15 cellular contexts compared by ENCODE assay signal in genomic region chr19:13016245-13016627, GRCh38. TPM values are rescaled to one million over a fixed set of nuclear protein-coding genes. Genes with fewer than 3 reads are reported as not detected.
DNase-seq lines count a peak whose midpoint lies in the region; ATAC-seq and TF ChIP-seq lines count a peak whose summit lies in the region.
"Had no signal": no experiment of that assay in that cellular context is flagged by ENCODE, and none has a peak within 500 bp of the region (broad histone marks: within the 10 kb centered on the region; RNA-seq: fewer than 3 reads in every experiment).

No MANE protein-coding gene starts in this region.

- H3K4me3 ChIP-seq in MG63 (peak overlapping the region; percentile 30), neural progenitor cell (no peak overlapping the region), transverse colon (no peak overlapping the region)

- intact Hi-C loops in transverse colon (cut with DNase I; ENCODE audit: low total_unique reads) = loop anchor here (10.0 kb wide), 1 partner anchor 49 kb away; no protein-coding TSS in a partner anchor

- H3K27ac ChIP-seq in cingulate gyrus (ENCODE audit: low read depth, low read length) (peak overlapping the region; percentile 92), neural progenitor cell (no peak overlapping the region), transverse colon (peak overlapping the region; percentile 87 to 91 (median 90))
- H3K27ac ChIP-seq: neutrophil had no signal

- TF ChIP-seq CTCF in neural progenitor cell (IDR thresholded peaks at IDR 0.05) (no peak), transverse colon (IDR thresholded peaks at IDR 0.05) (no peak)

- no peaks in the 10 kb centered on the region for H3K36me3 Mint-ChIP-seq in neural progenitor cell

- H3K27me3 ChIP-seq in MG63 (no peaks in the 10 kb centered on the region), neural progenitor cell (peaks cover 100% of the 10 kb centered on the region), transverse colon (peaks cover 17% of the 10 kb centered on the region)

- TF ChIP-seq POLR2A in transverse colon (IDR thresholded peaks at IDR 0.05) = no peak

- no peaks in the 10 kb centered on the region for H3K9me3 Mint-ChIP-seq in neural progenitor cell
- H3K9me3 Mint-ChIP-seq: activated naive CD4-positive, alpha-beta T cell treated with anti-CD3 and anti-CD28 coated beads for 36 hours had no signal

- in situ Hi-C loops in transverse colon (cut with MboI; ENCODE audit: low pct_ligation_motif_present in 1 of 4, low pct_unique_long_range_greater_than_20kb in 1 of 4, low sequenced_read_pairs in 3 of 4) = no loop called here

- no peaks in the 10 kb centered on the region for H3K79me2 ChIP-seq in neural progenitor cell (ENCODE audit: low read depth)

- no peak for TF ChIP-seq EP300 in transverse colon (IDR thresholded peaks at IDR 0.05; ENCODE audit: low read depth)

- peaks cover 56% of the 10 kb centered on the region for H3F3A ChIP-seq in neural progenitor cell (ENCODE audit: low read depth)

- H4K20me1 ChIP-seq in neural progenitor cell (ENCODE audit: low read depth) = peaks cover 99% of the 10 kb centered on the region

- peaks cover 95% of the 10 kb centered on the region for H3K27me3 Mint-ChIP-seq in neural progenitor cell (ENCODE audit: insufficient read depth, low read depth)

- H3K27ac Mint-ChIP-seq in neural progenitor cell = no peak overlapping the region
- H3K27ac Mint-ChIP-seq: activated naive CD4-positive, alpha-beta T cell treated with anti-CD3 and anti-CD28 coated beads for 36 hours; CD14-positive monocyte had no signal

- H3K9ac ChIP-seq in neural progenitor cell = no peak overlapping the region

- H3K9me3 ChIP-seq in MG63 (no peaks in the 10 kb centered on the region), neural progenitor cell (ENCODE audit: low read depth) (no peaks in the 10 kb centered on the region), transverse colon (no peaks in the 10 kb centered on the region)
- H3K9me3 ChIP-seq: neutrophil, tibial nerve had no signal

- peaks cover 20% of the 10 kb centered on the region for H3K4me1 Mint-ChIP-seq in neural progenitor cell

- H2AFZ ChIP-seq in neural progenitor cell (replicated peaks) = no peak overlapping the region

- peak overlapping the region; percentile 9 for H3K4me3 Mint-ChIP-seq in neural progenitor cell
- H3K4me3 Mint-ChIP-seq: activated naive CD4-positive, alpha-beta T cell treated with anti-CD3 and anti-CD28 coated beads for 36 hours had no signal

- no peak for ATAC-seq in GM18861 (IDR thresholded peaks at IDR 0.05; ENCODE audit: unreplicated experiment)

- 53% methylated on average over 7 of the region's 7 CpGs for WGBS in transverse colon (ENCODE audit: low coverage in 1 of 2), 2 donors

- H3K36me3 ChIP-seq in MG63 (peaks cover 45% of the 10 kb centered on the region), neural progenitor cell (no peaks in the 10 kb centered on the region), transverse colon (no peaks in the 10 kb centered on the region)
- H3K36me3 ChIP-seq: neutrophil, tibial nerve had no signal

- DNase-seq in MG63 = no peak
- DNase-seq in neural progenitor cell (ENCODE audit: low spot score) = no peak
- DNase-seq in transverse colon = no peak
- DNase-seq in iPS-NIHi11 (ENCODE audit: low spot score) = no peak
- DNase-seq in Kasumi-1 (lab: John Stamatoyannopoulos, UW) = no peak
- DNase-seq in UCSD-AML1 (lab: John Stamatoyannopoulos, UW; ENCODE audit: unreplicated experiment) = no peak
- DNase-seq: activated naive CD4-positive, alpha-beta T cell treated with anti-CD3 and anti-CD28 coated beads for 36 hours; NCI-H1105; NCI-H2227 treated with DMSO at 0.1 percent for 48 hours had no signal

- no peak overlapping the region for H3K4me2 ChIP-seq in neural progenitor cell

- H3K4me1 ChIP-seq in neural progenitor cell (peaks cover 24% of the 10 kb centered on the region), transverse colon (peaks cover 43 to 98% (median 81%) of the 10 kb centered on the region in 4 donors)

RNA-seq across cellular contexts. Expression of gene NFIX, which starts 21.0 kb away (rescaled TPM):
- total RNA-seq in MG63 (2014; rRNA removed; shearing (Covaris generic); ENCODE audit: low replicate concordance) = 53.9 and 78.0 TPM in 2 replicates
- 0.06 TPM in 2 replicates for total RNA-seq in neural progenitor cell (ENCODE audit: low replicate concordance)
- total RNA-seq in transverse colon = 10 to 100 TPM; 25.4 to 53.1 (median 29.3) TPM

RNA-seq across cellular contexts. Expression of gene DAND5, which starts 46.9 kb away (rescaled TPM):
- total RNA-seq in MG63 (2014; rRNA removed; shearing (Covaris generic); ENCODE audit: low replicate concordance) = 0.33 and 1.2 TPM in 2 replicates
- total RNA-seq in neural progenitor cell (ENCODE audit: low replicate concordance) (0.06 and 0.07 TPM in 2 replicates), transverse colon (under 1 TPM in 2 of 4 donors, not detected in 2; 0.27 to 0.32 TPM)
- total RNA-seq: activated naive CD4-positive, alpha-beta T cell treated with anti-CD3 and anti-CD28 coated beads for 36 hours; Daoy; tibial nerve had no signal

RNA-seq across cellular contexts. Expression of gene GADD45GIP1, which starts 59.2 kb away (rescaled TPM):
- 225 and 240 TPM in 2 replicates for total RNA-seq in MG63 (2014; rRNA removed; shearing (Covaris generic); ENCODE audit: low replicate concordance)
- total RNA-seq in neural progenitor cell (ENCODE audit: low replicate concordance) = 17.1 and 42.2 TPM in 2 replicates
- total RNA-seq in transverse colon = 10 to 100 TPM; 28.6 to 55.0 (median 33.6) TPM

Comparison
In these comparisons a context has a peak if more than half of its experiments do, and no peak if none do; other contexts are left out.
1. RNA of gene NFIX, which starts 21.0 kb away (total RNA-seq): 53.9 to 78.0 TPM in MG63 and 25.4 to 53.1 TPM in transverse colon; 0.06 TPM in neural progenitor cell; every median in the first group is over 10 times any median in the second.